In the genomic region with DNA sequence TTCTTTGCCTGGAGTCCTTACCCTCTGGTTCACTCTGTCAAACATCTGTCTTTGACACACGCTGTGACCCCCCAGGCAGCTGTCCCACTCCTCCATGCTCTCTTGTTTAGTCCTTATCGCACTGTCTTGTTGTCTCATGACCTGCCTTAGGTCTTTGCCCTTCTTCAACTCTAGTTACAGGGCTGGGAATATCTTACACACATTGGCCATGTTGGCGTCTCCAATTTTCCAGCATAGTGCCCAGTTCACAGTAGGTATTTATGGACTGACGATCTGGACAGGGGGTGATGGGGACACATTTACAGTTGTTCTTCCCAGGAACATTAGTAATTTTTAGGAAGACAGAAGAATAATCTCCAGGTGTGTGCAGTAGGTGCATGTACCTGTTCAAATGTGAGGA, we compare ENCODE assay signal across 30 cellular contexts.
"Had no signal": no experiment of that assay in that cellular context is flagged by ENCODE, and none has a peak within 500 bp of the region (broad histone marks: within the 10 kb centered on the region; RNA-seq: fewer than 3 reads in every experiment).

No MANE protein-coding gene starts in this region.

- H3K36me3 Mint-ChIP-seq: natural killer cell treated with Interleukin-12 subunit alpha and Interleukin-12 subunit beta and Interleukin-15 and Interleukin-18, amount 100 ng/mL, for 72 hours; stimulated activated effector memory CD8-positive, alpha-beta T cell treated with anti-CD3 and anti-CD28 coated beads, Interleukin-12 subunit alpha, Interleukin-12 subunit beta, amount 100 ng/mL, for 72 hours had no signal

- H3K27me3 Mint-ChIP-seq: naive B cell; naive thymus-derived CD8-positive, alpha-beta T cell; natural killer cell treated with Interleukin-12 subunit alpha and Interleukin-12 subunit beta and Interleukin-15 and Interleukin-18, amount 100 ng/mL, for 72 hours; progenitor cell of endocrine pancreas; stimulated activated naive B cell treated with anti-CD40 and anti-IgM and Interleukin-4, amounts not matched to agents 10 μg/mL and 1 μg/mL and 100 μg/mL, for 72 hours; stimulated activated naive CD8-positive, alpha-beta T cell treated with anti-CD3 and anti-CD28 coated beads, Interleukin-15, Interleukin-2, amounts not matched to agents 100 ng/mL and 50 ng/mL, for 24 hours had no signal

- H3K4me3 ChIP-seq: ovary, psoas muscle, right lobe of liver, sigmoid colon, stomach, suprapubic skin, thoracic aorta, thyroid gland, tibial nerve, upper lobe of left lung, vagina had no signal

- H3K4me3 Mint-ChIP-seq: naive B cell; naive thymus-derived CD8-positive, alpha-beta T cell; natural killer cell treated with Interleukin-12 subunit alpha and Interleukin-12 subunit beta and Interleukin-15 and Interleukin-18, amount 100 ng/mL, for 72 hours; stimulated activated effector memory CD8-positive, alpha-beta T cell treated with anti-CD3 and anti-CD28 coated beads, Interleukin-12 subunit alpha, Interleukin-12 subunit beta, amount 100 ng/mL, for 72 hours; stimulated activated naive B cell treated with anti-CD40 and anti-IgM and Interleukin-4, amounts not matched to agents 10 μg/mL and 1 μg/mL and 100 μg/mL, for 72 hours; stimulated activated naive CD8-positive, alpha-beta T cell treated with anti-CD3 and anti-CD28 coated beads, Interleukin-15, Interleukin-2, amounts not matched to agents 100 ng/mL and 50 ng/mL, for 24 hours had no signal

- H3K4me1 Mint-ChIP-seq: naive B cell; naive thymus-derived CD8-positive, alpha-beta T cell; stimulated activated effector memory CD8-positive, alpha-beta T cell treated with anti-CD3 and anti-CD28 coated beads, Interleukin-12 subunit alpha, Interleukin-12 subunit beta, amount 100 ng/mL, for 72 hours; stimulated activated naive B cell treated with anti-CD40 and anti-IgM and Interleukin-4, amounts not matched to agents 10 μg/mL and 1 μg/mL and 100 μg/mL, for 72 hours had no signal

- H3K27ac Mint-ChIP-seq: naive thymus-derived CD8-positive, alpha-beta T cell; natural killer cell treated with Interleukin-12 subunit alpha and Interleukin-12 subunit beta and Interleukin-15 and Interleukin-18, amount 100 ng/mL, for 72 hours; progenitor cell of endocrine pancreas; stimulated activated effector memory CD8-positive, alpha-beta T cell treated with anti-CD3 and anti-CD28 coated beads, Interleukin-12 subunit alpha, Interleukin-12 subunit beta, amount 100 ng/mL, for 72 hours; stimulated activated naive B cell treated with anti-CD40 and anti-IgM and Interleukin-4, amounts not matched to agents 10 μg/mL and 1 μg/mL and 100 μg/mL, for 72 hours; stimulated activated naive CD8-positive, alpha-beta T cell treated with anti-CD3 and anti-CD28 coated beads, Interleukin-15, Interleukin-2, amounts not matched to agents 100 ng/mL and 50 ng/mL, for 24 hours had no signal

- H3K27me3 ChIP-seq: neutrophil, ovary, right lobe of liver, sigmoid colon, stomach, suprapubic skin, thyroid gland, tibial nerve, upper lobe of left lung, vagina had no signal

- H3K36me3 ChIP-seq: ovary, right lobe of liver, sigmoid colon, suprapubic skin, thoracic aorta, thyroid gland, upper lobe of left lung, vagina had no signal

- DNase-seq: naive B cell; naive thymus-derived CD8-positive, alpha-beta T cell; occipital lobe; ovary; posterior cingulate gyrus; psoas muscle; right cardiac atrium; right lobe of liver; sigmoid colon; small intestine; stimulated activated CD4-positive, alpha-beta T cell treated with anti-CD3 and anti-CD28 coated beads, Interleukin-15, amount 100 ng/mL, for 24 hours; stimulated activated CD4-positive, alpha-beta T cell treated with anti-CD3 and anti-CD28 coated beads, Interleukin-2, amount 100 ng/mL, for 24 hours; stimulated activated CD4-positive, alpha-beta T cell treated with anti-CD3 and anti-CD28 coated beads, Interleukin-2, amount 100 ng/mL, for 48 hours; stimulated activated CD4-positive, alpha-beta T cell treated with anti-CD3 and anti-CD28 coated beads, Interleukin-4, amount 100 ng/mL, for 24 hours; stimulated activated naive B cell treated with anti-CD40 and anti-IgM and Interleukin-4, amounts not matched to agents 10 μg/mL and 1 μg/mL and 100 μg/mL, for 72 hours; stimulated activated naive CD4-positive, alpha-beta T cell treated with Interleukin-2 at 50 U/mL for 16 hours; stomach; thyroid gland; trophoblast cell; upper lobe of left lung had no signal

- H3K9me3 ChIP-seq: neutrophil, ovary, psoas muscle, right lobe of liver, sigmoid colon, stomach, suprapubic skin, thoracic aorta, thyroid gland, tibial nerve, upper lobe of left lung, vagina had no signal

- ATAC-seq: naive thymus-derived CD8-positive, alpha-beta T cell; natural killer cell treated with Interleukin-12 subunit alpha and Interleukin-12 subunit beta and Interleukin-15 and Interleukin-18, amount 100 ng/mL, for 72 hours; psoas muscle; right cardiac atrium; right lobe of liver; stimulated activated effector memory CD8-positive, alpha-beta T cell treated with anti-CD3 and anti-CD28 coated beads, Interleukin-12 subunit alpha, Interleukin-12 subunit beta, amount 100 ng/mL, for 72 hours; stimulated activated naive B cell treated with anti-CD40 and anti-IgM and Interleukin-4, amounts not matched to agents 10 μg/mL and 1 μg/mL and 100 μg/mL, for 72 hours had no signal

- H3K9me3 Mint-ChIP-seq: natural killer cell treated with Interleukin-12 subunit alpha and Interleukin-12 subunit beta and Interleukin-15 and Interleukin-18, amount 100 ng/mL, for 72 hours; stimulated activated effector memory CD8-positive, alpha-beta T cell treated with anti-CD3 and anti-CD28 coated beads, Interleukin-12 subunit alpha, Interleukin-12 subunit beta, amount 100 ng/mL, for 72 hours; stimulated activated naive B cell treated with anti-CD40 and anti-IgM and Interleukin-4, amounts not matched to agents 10 μg/mL and 1 μg/mL and 100 μg/mL, for 72 hours; stimulated activated naive CD8-positive, alpha-beta T cell treated with anti-CD3 and anti-CD28 coated beads, Interleukin-15, Interleukin-2, amounts not matched to agents 100 ng/mL and 50 ng/mL, for 24 hours had no signal

- H3K4me1 ChIP-seq: parathyroid adenoma, psoas muscle, right lobe of liver, suprapubic skin, thyroid gland, upper lobe of left lung, vagina had no signal

- H3K27ac ChIP-seq: neutrophil, ovary, parathyroid adenoma, psoas muscle, right lobe of liver, sigmoid colon, stomach, suprapubic skin, thoracic aorta, thyroid gland, tibial nerve, upper lobe of left lung, vagina had no signal
